Comparison of ENCODE assay signal across 5 cellular contexts in the genomic region with DNA sequence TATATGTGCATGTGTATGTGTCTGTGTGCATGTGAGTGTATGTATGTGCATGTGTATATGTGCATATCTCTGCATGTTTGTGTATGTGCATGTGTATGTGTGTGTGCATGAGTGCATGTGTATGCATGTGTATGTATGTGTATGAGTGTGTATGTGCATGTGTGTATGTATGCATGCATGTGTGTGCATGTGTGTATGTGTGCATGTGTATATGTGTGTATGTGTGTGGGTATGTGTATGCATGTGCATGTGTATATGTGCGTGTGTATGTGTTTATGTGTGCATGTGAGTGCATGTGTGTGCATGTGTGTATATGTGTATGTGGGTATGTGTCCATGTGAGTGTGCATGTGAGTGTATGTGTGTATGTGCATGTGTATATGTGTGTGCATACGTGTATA. TPM values are rescaled to one million over a fixed set of nuclear protein-coding genes. Genes with fewer than 3 reads are reported as not detected.
"Had no signal": no experiment of that assay in that cellular context is flagged by ENCODE, and none has a peak within 500 bp of the region (broad histone marks: within the 10 kb centered on the region; RNA-seq: fewer than 3 reads in every experiment).

No MANE protein-coding gene starts in this region.

RNA-seq across cellular contexts. Expression of a gene that starts 24.6 kb away (rescaled TPM):
- total RNA-seq: naive thymus-derived CD8-positive, alpha-beta T cell; progenitor cell of endocrine pancreas; pulmonary artery endothelial cell; renal cortical epithelial cell had no signal
- polyA plus RNA-seq: naive thymus-derived CD4-positive, alpha-beta T cell had no signal
